ENCODE assay signal across 11 cellular contexts in the genomic region with DNA sequence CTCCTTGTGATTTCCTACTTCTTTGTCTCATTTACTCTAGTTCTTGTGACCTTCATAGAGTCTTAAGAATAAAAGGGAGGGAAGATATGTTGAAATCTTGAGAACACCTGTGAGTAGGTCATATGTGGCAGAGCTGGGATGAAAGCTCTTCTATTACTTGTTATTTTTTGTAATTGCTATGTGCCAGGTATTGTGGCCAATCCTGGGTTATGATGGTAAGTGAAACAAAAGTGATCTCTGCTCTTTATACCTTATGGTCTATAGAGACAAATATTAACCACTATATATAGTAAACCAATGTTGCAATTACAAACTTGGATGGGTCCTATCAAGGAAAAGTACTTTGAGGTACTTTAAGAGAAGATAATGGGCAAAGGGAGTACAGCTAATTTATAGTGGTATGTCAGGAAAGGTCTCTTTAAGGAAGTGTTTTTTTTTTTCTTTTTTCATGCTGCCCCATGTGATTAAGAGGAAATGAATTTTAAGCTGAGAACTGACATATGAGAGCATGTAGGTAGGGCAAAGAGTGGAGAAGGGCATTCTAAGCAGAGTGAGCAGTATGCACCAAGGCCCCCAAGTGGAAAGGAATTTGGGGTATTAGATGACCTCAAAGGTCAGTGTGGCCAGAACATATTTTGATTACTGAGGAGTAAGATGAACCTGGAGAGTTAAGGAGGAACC. TPM values are rescaled to one million over a fixed set of nuclear protein-coding genes. Genes with fewer than 3 reads are reported as not detected.
DNase-seq lines count a peak whose midpoint lies in the region; ATAC-seq and TF ChIP-seq lines count a peak whose summit lies in the region.
"Had no signal": no experiment of that assay in that cellular context is flagged by ENCODE, and none has a peak within 500 bp of the region (broad histone marks: within the 10 kb centered on the region; RNA-seq: fewer than 3 reads in every experiment).

No MANE protein-coding gene starts in this region.

- H3K4me1 ChIP-seq in OCI-LY1 (ENCODE audit: insufficient read depth, low read length, severe bottlenecking) (peaks cover 42% of the 10 kb centered on the region), BE2C (peaks cover 4% of the 10 kb centered on the region; the same call in 1 of the 2 replicates)

- H3K79me2 ChIP-seq in OCI-LY1 (ENCODE audit: insufficient read depth, low read length): no peaks in the 10 kb centered on the region

- no peak overlapping the region for H2AFZ ChIP-seq in OCI-LY1 (ENCODE audit: low read length)
- H2AFZ ChIP-seq: GM23338 had no signal

- H3K36me3 ChIP-seq in OCI-LY1 (ENCODE audit: insufficient read depth, low read length): no peaks in the 10 kb centered on the region
- H3K36me3 ChIP-seq in BE2C: no peaks in the 10 kb centered on the region

- H3K27ac ChIP-seq in OCI-LY1 (ENCODE audit: low read depth, low read length, poor library complexity, severe bottlenecking): peak overlapping the region; percentile 51

- ATAC-seq in GM21825 (IDR thresholded peaks at IDR 0.05; ENCODE audit: unreplicated experiment) (peak; percentile 62), HG02588 (IDR thresholded peaks at IDR 0.05; ENCODE audit: unreplicated experiment) (no peak)
- ATAC-seq: GM23338 had no signal

- H3K4me3 ChIP-seq in OCI-LY1 (ENCODE audit: low read depth, low read length, poor library complexity, severe bottlenecking): no peak overlapping the region
- no peak overlapping the region for H3K4me3 ChIP-seq in BE2C (ENCODE audit: low read depth, low read length)
- H3K4me3 ChIP-seq: GM23338 had no signal

- H4K20me1 ChIP-seq in OCI-LY1 (ENCODE audit: insufficient read depth, low read length): no peaks in the 10 kb centered on the region

- H3K9me3 ChIP-seq in OCI-LY1 (ENCODE audit: low read length) (no peaks in the 10 kb centered on the region), BE2C (no peaks in the 10 kb centered on the region)

- no peak overlapping the region for H3K9ac ChIP-seq in OCI-LY1 (ENCODE audit: low read length)

- no peaks in the 10 kb centered on the region for H3F3A ChIP-seq in OCI-LY1 (ENCODE audit: insufficient read depth, low read length)

- H3K4me2 ChIP-seq in OCI-LY1 (ENCODE audit: low read length): no peak overlapping the region
- H3K4me2 ChIP-seq: GM23338 had no signal

- TF ChIP-seq CTCF in OCI-LY1 (IDR thresholded peaks at IDR 0.05; ENCODE audit: low read length) (no peak), BE2C (IDR thresholded peaks at IDR 0.05; ENCODE audit: low read depth, low read length) (no peak)

- intact Hi-C loops in posterior cingulate gyrus (cut with DNase I): no loop called here

- DNase-seq in EL: peak; percentile 21
- DNase-seq in left kidney (ENCODE audit: low read depth, low spot score): peak; percentile 35
- no peak for DNase-seq in posterior cingulate gyrus
- DNase-seq in BE2C: no peak
- no peak for DNase-seq in cerebellum (ENCODE audit: low spot score)
- DNase-seq: activated CD4-positive, CD25-positive, alpha-beta regulatory T cell; immature natural killer cell had no signal

- H3K9me2 ChIP-seq in OCI-LY1 (ENCODE audit: low read depth, low read length): no peaks in the 10 kb centered on the region

- no peaks in the 10 kb centered on the region for H3K27me3 ChIP-seq in OCI-LY1 (ENCODE audit: insufficient read depth, low read length)
- H3K27me3 ChIP-seq in BE2C: no peaks in the 10 kb centered on the region

RNA-seq across cellular contexts. Expression of a gene that starts 43.2 kb away (rescaled TPM):
- 4.0 TPM for polyA plus RNA-seq in BE2C (2012; ENCODE audit: insufficient read depth, insufficient read length, low read depth)
- 57.2 TPM for total RNA-seq in cerebellum

Comparison
In these comparisons a context has a peak if more than half of its experiments do, and no peak if none do; other contexts are left out.
1. DNase-seq: peak in EL (single experiment) and left kidney (single experiment); none in posterior cingulate gyrus (0 of 10), BE2C (single experiment) and cerebellum (single experiment).